Comparison of ENCODE assay signal across 20 cellular contexts in genomic region chr2:111623380-111623779, GRCh38.
"Had no signal": no experiment of that assay in that cellular context is flagged by ENCODE, and none has a peak within 500 bp of the region (broad histone marks: within the 10 kb centered on the region; RNA-seq: fewer than 3 reads in every experiment).

No MANE protein-coding gene starts in this region.

- H3K4me3 Mint-ChIP-seq: activated T-helper 17 cell treated with anti-CD3 and anti-CD28 coated beads, Interleukin-2, amount 50 U/mL, for 72 hours; memory B cell; neural crest cell; stimulated activated naive CD8-positive, alpha-beta T cell treated with anti-CD3 and anti-CD28 coated beads, Interleukin-15, Interleukin-2, amounts not matched to agents 100 ng/mL and 50 ng/mL, for 24 hours had no signal

- H3K4me1 Mint-ChIP-seq: memory B cell had no signal

- ATAC-seq: activated naive CD4-positive, alpha-beta T cell treated with anti-CD3 and anti-CD28 coated beads, Interleukin-2, amount 50 U/mL, for 72 hours; activated T-helper 17 cell treated with anti-CD3 and anti-CD28 coated beads, Interleukin-2, amount 50 U/mL, for 72 hours; heart left ventricle; left cardiac atrium; upper lobe of right lung had no signal

- DNase-seq: activated CD4-positive, alpha-beta T cell treated with anti-CD3 and anti-CD28 coated beads, Interleukin-2, amount 50 U/mL, for 1 hour; activated CD4-positive, CD25-positive, alpha-beta regulatory T cell treated with anti-CD3 and anti-CD28 coated beads, Interleukin-2, amount 50 U/mL, for 72 hours; activated T-cell treated with anti-CD3 and anti-CD28 coated beads, Interleukin-2, amount 50 U/mL, for 1 hour; central memory CD4-positive, alpha-beta T cell; effector memory CD4-positive, alpha-beta T cell; heart left ventricle; islet precursor cell; left cardiac atrium; spleen; stimulated activated CD4-positive, alpha-beta T cell treated with anti-CD3 and anti-CD28 coated beads, Interleukin-4, amount 100 ng/mL, for 24 hours; substantia nigra; thyroid gland; upper lobe of right lung had no signal

- H3K9me3 ChIP-seq: prostate gland, thyroid gland, upper lobe of right lung had no signal

- H3K27ac ChIP-seq: prostate gland, thyroid gland, upper lobe of right lung, VCaP had no signal

- H3K36me3 ChIP-seq: heart left ventricle, prostate gland, spleen, thyroid gland, upper lobe of right lung had no signal

- H3K27ac Mint-ChIP-seq: activated naive CD4-positive, alpha-beta T cell treated with anti-CD3 and anti-CD28 coated beads, Interleukin-2, amount 50 U/mL, for 72 hours; activated T-helper 17 cell treated with anti-CD3 and anti-CD28 coated beads, Interleukin-2, amount 50 U/mL, for 72 hours; memory B cell; stimulated activated naive CD8-positive, alpha-beta T cell treated with anti-CD3 and anti-CD28 coated beads, Interleukin-15, Interleukin-2, amounts not matched to agents 100 ng/mL and 50 ng/mL, for 24 hours had no signal

- H3K4me3 ChIP-seq: heart left ventricle, prostate gland, spleen, thyroid gland, upper lobe of right lung had no signal

- H3K4me1 ChIP-seq: prostate gland had no signal

- H3K27me3 ChIP-seq: heart left ventricle, spleen, thyroid gland, upper lobe of right lung had no signal
